In the genomic region with DNA sequence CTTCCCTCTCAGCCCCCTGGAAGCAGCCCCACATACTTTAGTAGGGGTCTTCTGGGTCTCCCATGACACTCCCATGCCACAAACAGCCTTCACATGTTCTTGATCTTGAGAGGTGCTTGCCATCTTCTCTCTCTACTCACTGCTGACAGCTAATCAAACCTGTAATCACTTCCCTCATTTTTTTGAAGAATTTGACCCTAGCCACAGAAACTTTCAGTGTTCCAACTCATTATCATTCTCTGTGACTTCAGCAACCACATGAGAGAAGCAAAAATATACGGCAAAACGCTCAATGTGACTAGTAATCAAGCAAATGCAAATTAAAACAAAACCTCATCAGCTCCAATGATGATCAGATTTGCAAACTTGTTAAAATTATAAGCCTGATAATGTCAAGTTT, we compare ENCODE assay signal across 1 cellular context.
TF ChIP-seq lines count a peak whose summit lies in the region.

No MANE protein-coding gene starts in this region.

TF ChIP-seq in GM12878, 131 proteins besides CTCF, POLR2A, EP300 and RAD21:
- TF ChIP-seq RUNX3 (IDR thresholded peaks at IDR 0.05; ENCODE audit: low read length) (0 out of 2 replicates have a peak, but pooled peaks have one; percentile 27), SPI1 (IDR thresholded peaks at IDR 0.05; ENCODE audit: borderline replicate concordance, insufficient read depth, low read depth, low read length) (peak; percentile 20; the same call in 1 of the 2 replicates), RBBP5 (conservative IDR thresholded peaks at IDR 0.05) (no peak)
